1 cellular context compared by ENCODE assay signal in genomic region chr17:47996201-47996600, GRCh38.
TF ChIP-seq lines count a peak whose summit lies in the region.

No MANE protein-coding gene starts in this region.

TF ChIP-seq in HepG2, 621 proteins besides CTCF, POLR2A, EP300 and RAD21:
- TF ChIP-seq ZNF652 (CRISPR knock-in tag; IDR thresholded peaks at IDR 0.05; ENCODE audit: borderline replicate concordance, low read depth) = peak; percentile 15; the same call in 1 of the 2 replicates
- no peak for TF ChIP-seq ZNF558 (CRISPR knock-in tag; IDR thresholded peaks at IDR 0.05; ENCODE audit: borderline replicate concordance)
- no peak for TF ChIP-seq MAX (IDR thresholded peaks at IDR 0.05)
TF ChIP-seq in HepG2: peak in this region for 1.
